In genomic region chr5:59757442-59757841, GRCh38 we compare ENCODE assay signal across 18 cellular contexts.
A peak's percentile ranks its signal among the peaks of the same experiment; 100 is the strongest.
DNase-seq lines count a peak whose midpoint lies in the region; ATAC-seq and TF ChIP-seq lines count a peak whose summit lies in the region.
"Had no signal": no experiment of that assay in that cellular context is flagged by ENCODE, and none has a peak within 500 bp of the region (broad histone marks: within the 10 kb centered on the region; RNA-seq: fewer than 3 reads in every experiment).

No MANE protein-coding gene starts in this region.

- peak; percentile 23 for DNase-seq in NCI-H82 (lab: John Stamatoyannopoulos, UW)
- DNase-seq in NCI-H82 treated with DMSO at 0.1 percent for 48 hours (lab: John Stamatoyannopoulos, UW; ENCODE audit: unreplicated experiment), result no peak
- DNase-seq in RPMI7951 (ENCODE audit: low read depth), result peak; percentile 63
- no peak for DNase-seq in hepatocyte (ENCODE audit: low spot score)
- DNase-seq in smooth muscle cell (lab: John Stamatoyannopoulos, UW; ENCODE audit: unreplicated experiment), result no peak
- no peak for DNase-seq in mesenteric fat pad (ENCODE audit: low spot score)
- no peak for DNase-seq in stimulated activated CD4-positive, alpha-beta T cell treated with anti-CD3 and anti-CD28 coated beads, Interleukin-15, amount 100 ng/mL, for 24 hours
- DNase-seq: ACHN; activated B cell treated with CpG ODN at 0.5 μM for 24 hours; CD4-positive, CD25-positive, alpha-beta regulatory T cell; left colon; MM.1S; NCI-H1930; NCI-H446 treated with DMSO at 0.1 percent for 48 hours; stimulated activated naive CD4-positive, alpha-beta T cell had no signal

- 83% methylated on average over 1 of the region's 1 CpG for WGBS in hepatocyte (ENCODE audit: low lambda C conversion rate, missing lambda C conversion rate)
- 71% methylated on average over 1 of the region's 1 CpG for WGBS in smooth muscle cell (ENCODE audit: low lambda C conversion rate)

- H3K9ac ChIP-seq in smooth muscle cell (ENCODE audit: low read depth), result no peak overlapping the region

- H3K4me2 ChIP-seq in hepatocyte (no peak overlapping the region), smooth muscle cell (no peak overlapping the region)

- peak overlapping the region; percentile 66 for H3K27ac ChIP-seq in hepatocyte
- H3K27ac ChIP-seq in smooth muscle cell (ENCODE audit: low read depth), result peak overlapping the region; percentile 16
- H3K27ac ChIP-seq: right atrium auricular region, tibial nerve had no signal

- H3K36me3 ChIP-seq in hepatocyte (replicated peaks; ENCODE audit: insufficient read depth, low read depth) (no peaks in the 10 kb centered on the region), smooth muscle cell (ENCODE audit: low read depth) (no peaks in the 10 kb centered on the region)
- H3K36me3 ChIP-seq: right atrium auricular region, tibial nerve had no signal

- H4K20me1 ChIP-seq in hepatocyte (ENCODE audit: insufficient read depth, poor library complexity, severe bottlenecking), result no peaks in the 10 kb centered on the region
- no peaks in the 10 kb centered on the region for H4K20me1 ChIP-seq in smooth muscle cell (ENCODE audit: low read depth)

- H3K9me3 ChIP-seq in hepatocyte (ENCODE audit: low read depth), result no peaks in the 10 kb centered on the region
- no peaks in the 10 kb centered on the region for H3K9me3 ChIP-seq in smooth muscle cell (replicated peaks; ENCODE audit: low read depth)
- H3K9me3 ChIP-seq: right atrium auricular region, tibial nerve had no signal

- no peaks in the 10 kb centered on the region for H3K27me3 ChIP-seq in hepatocyte
- H3K27me3 ChIP-seq in smooth muscle cell (ENCODE audit: low read depth), result no peaks in the 10 kb centered on the region
- H3K27me3 ChIP-seq: right atrium auricular region, tibial nerve had no signal

- ATAC-seq in HG02678 (IDR thresholded peaks at IDR 0.05; ENCODE audit: unreplicated experiment), result no peak

- H3K4me3 ChIP-seq in hepatocyte (no peak overlapping the region), smooth muscle cell (no peak overlapping the region)
- H3K4me3 ChIP-seq: right atrium auricular region, tibial nerve had no signal

- no peak overlapping the region for H2AFZ ChIP-seq in hepatocyte
- no peak overlapping the region for H2AFZ ChIP-seq in smooth muscle cell (ENCODE audit: low read depth)

- H3F3A ChIP-seq in smooth muscle cell (ENCODE audit: low read depth), result peaks cover 18% of the 10 kb centered on the region

- TF ChIP-seq CTCF in hepatocyte (IDR thresholded peaks at IDR 0.05; ENCODE audit: poor library complexity) (no peak), smooth muscle cell (IDR thresholded peaks at IDR 0.05; ENCODE audit: borderline replicate concordance, insufficient read depth, poor library complexity, severe bottlenecking) (no peak)

- H3K79me2 ChIP-seq in hepatocyte (peaks cover 40% of the 10 kb centered on the region), smooth muscle cell (ENCODE audit: low read depth) (peaks cover 73% of the 10 kb centered on the region)

- H3K4me1 ChIP-seq in hepatocyte (ENCODE audit: insufficient read depth) (peaks cover 17% of the 10 kb centered on the region), smooth muscle cell (ENCODE audit: low read depth) (peaks cover 15% of the 10 kb centered on the region)
- H3K4me1 ChIP-seq: right atrium auricular region, tibial nerve had no signal

- no peaks in the 10 kb centered on the region for H3K9me2 ChIP-seq in hepatocyte (replicated peaks; ENCODE audit: insufficient read depth)

Comparison
In these comparisons a context has a peak if more than half of its experiments do, and no peak if none do; other contexts are left out.
1. DNase-seq: peak in NCI-H82 (single experiment) and RPMI7951 (single experiment); none in NCI-H82 treated with DMSO at 0.1 percent for 48 hours (single experiment), hepatocyte (single experiment), smooth muscle cell (single experiment), mesenteric fat pad (single experiment) and stimulated activated CD4-positive, alpha-beta T cell treated with anti-CD3 and anti-CD28 coated beads, Interleukin-15, amount 100 ng/mL, for 24 hours (single experiment).